In the genomic region with DNA sequence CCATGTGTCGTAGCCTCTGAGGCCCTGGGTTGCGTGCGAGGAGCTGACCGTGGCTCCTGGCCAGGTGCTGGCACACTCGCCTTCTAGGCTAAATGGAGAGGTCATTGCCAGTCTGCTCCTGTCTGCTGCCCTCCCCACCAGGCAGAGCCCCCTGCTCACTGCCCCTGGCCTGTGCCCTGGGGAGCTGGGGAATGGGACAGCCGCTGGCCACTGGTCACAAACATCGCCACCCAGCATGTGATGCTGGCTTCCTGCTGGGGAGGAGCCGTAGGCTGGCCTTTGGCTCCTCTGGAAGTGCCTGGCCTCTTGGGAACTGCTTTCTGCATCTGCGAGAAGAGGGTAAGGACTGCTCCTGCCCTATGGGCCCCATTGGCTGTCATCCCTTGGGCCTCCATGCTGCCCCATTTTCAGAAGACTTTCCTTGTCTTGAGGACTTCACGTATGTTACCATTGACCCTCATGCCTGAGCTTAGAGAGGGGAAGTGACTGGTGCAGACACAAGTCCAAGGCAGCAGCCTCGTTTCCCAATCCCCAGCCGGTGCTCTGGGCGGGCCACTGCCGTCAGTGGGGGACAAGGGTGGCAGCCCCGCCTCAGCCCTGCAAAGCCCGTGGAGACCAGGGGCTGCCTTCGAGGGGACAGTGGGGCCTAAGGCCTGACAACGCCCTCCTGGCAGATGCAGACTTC, we compare ENCODE assay signal across 1 cellular context.
TF ChIP-seq lines count a peak whose summit lies in the region.

No MANE protein-coding gene starts in this region.

TF ChIP-seq in H1, 55 proteins besides CTCF, POLR2A, EP300 and RAD21:
- TF ChIP-seq POLR2AphosphoS5 (IDR thresholded peaks at IDR 0.05; ENCODE audit: low read depth, low read length) = no peak
